19 cellular contexts compared by ENCODE assay signal in genomic region chr14:90487462-90487861, GRCh38.
"Had no signal": no experiment of that assay in that cellular context is flagged by ENCODE, and none has a peak within 500 bp of the region (broad histone marks: within the 10 kb centered on the region; RNA-seq: fewer than 3 reads in every experiment).

No MANE protein-coding gene starts in this region.

- H3K27ac Mint-ChIP-seq: activated naive CD4-positive, alpha-beta T cell treated with anti-CD3 and anti-CD28 coated beads for 36 hours; activated naive CD8-positive, alpha-beta T cell treated with anti-CD3 and anti-CD28 coated beads, Interleukin-2, amount 10 ng/mL, durations not matched to agents 7 days and 5 days; immature natural killer cell; naive B cell; stimulated activated naive CD8-positive, alpha-beta T cell treated with anti-CD3 and anti-CD28 coated beads, Interleukin-15, Interleukin-2, amounts not matched to agents 100 ng/mL and 50 ng/mL, for 24 hours had no signal

- H3K4me2 ChIP-seq: hepatocyte had no signal

- H3K79me2 ChIP-seq: hepatocyte had no signal

- DNase-seq: activated CD4-positive, alpha-beta T cell treated with anti-CD3 and anti-CD28 coated beads for 1 hour; activated CD4-positive, alpha-beta T cell treated with anti-CD3 and anti-CD28 coated beads, Interleukin-2, amount 50 U/mL, for 1 hour; activated naive CD4-positive, alpha-beta T cell treated with anti-CD3 and anti-CD28 coated beads for 36 hours; activated naive CD8-positive, alpha-beta T cell treated with anti-CD3 and anti-CD28 coated beads, Interleukin-2, amount 10 ng/mL, durations not matched to agents 7 days and 5 days; activated T-cell treated with anti-CD3 and anti-CD28 coated beads, Interleukin-2, amount 50 U/mL, for 48 hours; effector memory CD4-positive, alpha-beta T cell; foreskin keratinocyte; immature natural killer cell; lower lobe of right lung; naive B cell; stimulated activated CD4-positive, alpha-beta T cell treated with anti-CD3 and anti-CD28 coated beads, Interleukin-4, amount 100 ng/mL, for 24 hours; T-helper 1 cell; T-helper 9 cell; thyroid gland had no signal

- H3K27ac ChIP-seq: cardiac muscle cell, foreskin keratinocyte, hepatocyte, lower lobe of right lung, prostate gland, thyroid gland had no signal

- ATAC-seq: foreskin keratinocyte, left lobe of liver, lower lobe of right lung had no signal

- H3K27me3 ChIP-seq: cardiac muscle cell, hepatocyte, thyroid gland had no signal

- H3K9me3 Mint-ChIP-seq: activated naive CD8-positive, alpha-beta T cell treated with anti-CD3 and anti-CD28 coated beads, Interleukin-2, amount 10 ng/mL, durations not matched to agents 7 days and 5 days; immature natural killer cell; stimulated activated naive CD8-positive, alpha-beta T cell treated with anti-CD3 and anti-CD28 coated beads, Interleukin-15, Interleukin-2, amounts not matched to agents 100 ng/mL and 50 ng/mL, for 24 hours had no signal

- H3K4me1 ChIP-seq: foreskin keratinocyte, prostate gland had no signal

- H3K36me3 ChIP-seq: cardiac muscle cell, lower lobe of right lung, prostate gland, thyroid gland had no signal

- H3K9me3 ChIP-seq: lower lobe of right lung, prostate gland, thyroid gland had no signal

- H3K4me3 ChIP-seq: cardiac muscle cell, hepatocyte, lower lobe of right lung, prostate gland, thyroid gland had no signal

- H2AFZ ChIP-seq: hepatocyte had no signal

- H3K36me3 Mint-ChIP-seq: activated naive CD8-positive, alpha-beta T cell treated with anti-CD3 and anti-CD28 coated beads, Interleukin-2, amount 10 ng/mL, durations not matched to agents 7 days and 5 days; immature natural killer cell; naive B cell had no signal

- H3K4me3 Mint-ChIP-seq: activated naive CD4-positive, alpha-beta T cell treated with anti-CD3 and anti-CD28 coated beads for 36 hours; activated naive CD8-positive, alpha-beta T cell treated with anti-CD3 and anti-CD28 coated beads, Interleukin-2, amount 10 ng/mL, durations not matched to agents 7 days and 5 days; immature natural killer cell; naive B cell; stimulated activated naive CD8-positive, alpha-beta T cell treated with anti-CD3 and anti-CD28 coated beads, Interleukin-15, Interleukin-2, amounts not matched to agents 100 ng/mL and 50 ng/mL, for 24 hours had no signal
